9 cellular contexts compared by ENCODE assay signal in the genomic region with DNA sequence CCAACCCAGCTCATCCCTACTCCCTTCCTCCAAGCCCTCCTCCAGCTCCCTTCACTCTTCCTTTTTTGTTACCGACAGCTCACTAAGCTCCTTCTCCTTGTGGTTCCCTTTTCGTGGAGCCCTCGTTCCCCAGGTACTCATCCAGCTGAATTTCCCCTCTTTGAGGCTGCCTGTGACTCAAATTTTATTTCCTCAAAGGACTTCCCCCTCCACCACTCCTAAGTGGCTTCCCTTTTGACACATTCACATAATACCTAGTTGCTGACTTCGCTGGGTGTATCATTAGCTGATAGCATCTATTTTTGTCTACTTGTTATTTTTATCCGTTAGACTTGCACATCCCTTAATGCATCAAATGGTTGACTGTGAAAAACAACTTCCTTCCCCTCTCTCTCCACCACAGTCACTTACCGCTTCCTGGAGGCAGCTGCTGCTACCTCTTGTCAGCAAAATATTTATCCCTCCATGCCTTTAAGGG. TPM values are rescaled to one million over a fixed set of nuclear protein-coding genes. Genes with fewer than 3 reads are reported as not detected.
DNase-seq lines count a peak whose midpoint lies in the region; ATAC-seq, FAIRE-seq and TF ChIP-seq lines count a peak whose summit lies in the region.
"Had no signal": no experiment of that assay in that cellular context is flagged by ENCODE, and none has a peak within 500 bp of the region (broad histone marks: within the 10 kb centered on the region; RNA-seq: fewer than 3 reads in every experiment).

No MANE protein-coding gene starts in this region.

- intact Hi-C loops in colonic mucosa (cut with DNase I) (no loop called here), posterior vena cava (cut with DNase I) (no loop called here), Calu3 (cut with micrococcal nuclease; ENCODE audit: unreplicated experiment) (no loop called here)

- H3K4me3 Mint-ChIP-seq in Calu3 (ENCODE audit: low read depth, unreplicated experiment), result no peak overlapping the region

- H3K4me1 ChIP-seq in colonic mucosa, result no peaks in the 10 kb centered on the region

- H3K36me3 Mint-ChIP-seq in Calu3 (ENCODE audit: insufficient read depth, unreplicated experiment), result no peaks in the 10 kb centered on the region

- no peak overlapping the region for H3K9ac ChIP-seq in colonic mucosa (ENCODE audit: low read depth in 2 of 2, low read length in 2 of 2)

- H3K27ac Mint-ChIP-seq in Calu3 (ENCODE audit: unreplicated experiment), result no peak overlapping the region

- no peaks in the 10 kb centered on the region for H3K36me3 ChIP-seq in colonic mucosa

- H3K27me3 Mint-ChIP-seq in Calu3 (ENCODE audit: unreplicated experiment), result peaks cover 44% of the 10 kb centered on the region

- TF ChIP-seq CTCF in colonic mucosa (IDR thresholded peaks at IDR 0.05) (no peak), Calu3 (IDR thresholded peaks at IDR 0.05; ENCODE audit: unreplicated experiment) (no peak)

- DNase-seq in GM18507 (ENCODE audit: extremely low spot score, insufficient read length, low read depth) (no peak), SIG-M5 (lab: John Stamatoyannopoulos, UW) (peak; percentile 78), colonic mucosa (peak; percentile 27), posterior vena cava (ENCODE audit: low spot score) (no peak), Calu3 (no peak), NCI-H146 treated with DMSO at 0.1 percent for 48 hours (lab: John Stamatoyannopoulos, UW; ENCODE audit: unreplicated experiment) (no peak)
- peak; percentile 39 for DNase-seq in stimulated activated CD8-positive, alpha-beta memory T cell treated with anti-CD3 and anti-CD28 coated beads, Interleukin-4, amount 100 ng/mL, for 48 hours

- BruUV-seq in Calu3 (replicated peaks; lab: Mats Ljungman, UMichigan), result no TSS peak

- no peaks in the 10 kb centered on the region for H3K27me3 ChIP-seq in colonic mucosa

- H3K4me1 Mint-ChIP-seq in Calu3 (ENCODE audit: low read depth, unreplicated experiment), result peaks cover 32% of the 10 kb centered on the region

- no peaks in the 10 kb centered on the region for H3K9me3 Mint-ChIP-seq in Calu3 (ENCODE audit: low read depth, unreplicated experiment)

- peak; percentile 54 for ATAC-seq in HG02759 (IDR thresholded peaks at IDR 0.05; ENCODE audit: unreplicated experiment)

- no peaks in the 10 kb centered on the region for H3K9me3 ChIP-seq in colonic mucosa

- H3K27ac ChIP-seq in colonic mucosa, result peak overlapping the region; percentile 12

- peak; percentile 100 for FAIRE-seq in GM18507 (lab: Jason Lieb, UNC)

- no peak overlapping the region for H3K4me3 ChIP-seq in colonic mucosa

- CTCF ChIA-PET in Calu3 (lab: Charles Lee), result interaction anchor here (1.4 kb wide), 1 partner anchor 109 kb away, joined by 6 read pairs; no protein-coding TSS in a partner anchor

RNA-seq across cellular contexts. Expression of gene FFAR2, which starts 14.5 kb away (rescaled TPM):
- total RNA-seq in colonic mucosa (under 1 TPM; 0.22 to 0.82 TPM), posterior vena cava (1 to 10 TPM in 1 of 2 donors, under 1 TPM in 1; 0.95 to 1.8 TPM), Calu3 (2022) (not detected in 2 replicates)
- total RNA-seq: HT1080 had no signal

RNA-seq across cellular contexts. Expression of gene KRTDAP, which starts 27.7 kb away (rescaled TPM):
- total RNA-seq in colonic mucosa (not detected), posterior vena cava (not detected), Calu3 (2022) (not detected in 2 replicates)
- total RNA-seq: HT1080 had no signal

RNA-seq across cellular contexts. Expression of gene DMKN, which starts 50.9 kb away (rescaled TPM):
- total RNA-seq in colonic mucosa (10 to 100 TPM; 12.8 to 14.6 TPM), posterior vena cava (1 to 10 TPM; 2.1 to 2.2 TPM), Calu3 (2022) (218 and 224 TPM in 2 replicates)

Comparison
In these comparisons a context has a peak if more than half of its experiments do, and no peak if none do; other contexts are left out.
1. DNase-seq: peak in SIG-M5 (single experiment), colonic mucosa (single experiment) and stimulated activated CD8-positive, alpha-beta memory T cell treated with anti-CD3 and anti-CD28 coated beads, Interleukin-4, amount 100 ng/mL, for 48 hours (single experiment); none in GM18507 (single experiment), posterior vena cava (single experiment), Calu3 (single experiment) and NCI-H146 treated with DMSO at 0.1 percent for 48 hours (single experiment).
2. RNA of gene DMKN, which starts 50.9 kb away (total RNA-seq): 218 to 224 TPM in Calu3; 12.8 to 14.6 TPM in colonic mucosa and 2.1 to 2.2 TPM in posterior vena cava; every median in the first group is over 10 times any median in the second.